8 cellular contexts compared by ENCODE assay signal in genomic region chr15:80059786-80060489, GRCh38. TPM values are rescaled to one million over a fixed set of nuclear protein-coding genes. Genes with fewer than 3 reads are reported as not detected.
A peak's percentile ranks its signal among the peaks of the same experiment; 100 is the strongest.
DNase-seq lines count a peak whose midpoint lies in the region; ATAC-seq, FAIRE-seq and TF ChIP-seq lines count a peak whose summit lies in the region.

No MANE protein-coding gene starts in this region.

- TF ChIP-seq CTCF in bronchial epithelial cell (IDR thresholded peaks at IDR 0.05; ENCODE audit: insufficient read depth, low read length, severe bottlenecking) (no peak), kidney (IDR thresholded peaks at IDR 0.05; ENCODE audit: borderline replicate concordance, extremely low read depth, insufficient read depth) (no peak)

- H3K27me3 ChIP-seq in SJSA1 (replicated peaks) (peaks cover 6% of the 10 kb centered on the region; the same call in 1 of the 2 replicates), bronchial epithelial cell (ENCODE audit: control insufficient read depth, insufficient read depth, low read length) (no peaks in the 10 kb centered on the region)

- peak; percentile 56 for ATAC-seq in GM21381 (IDR thresholded peaks at IDR 0.05; ENCODE audit: unreplicated experiment)

- intact Hi-C loops in kidney (cut with DNase I), result no loop called here

- H3K9me3 ChIP-seq in SJSA1 (replicated peaks), result no peaks in the 10 kb centered on the region
- no peaks in the 10 kb centered on the region for H3K9me3 ChIP-seq in kidney (ENCODE audit: control insufficient read depth in 1 of 2, low read length in 2 of 2)

- in situ Hi-C loops in G401 (cut with HindIII; ENCODE audit: low sequenced_read_pairs), result no loop called here

- DNase-seq in G401 (ENCODE audit: low spot score) (peak; percentile 68), HTR-8/SVneo (ENCODE audit: insufficient read length, low spot score) (peak; percentile 53), SJSA1 (ENCODE audit: low read depth in 1 of 2, low spot score in 2 of 2) (peak; percentile 46 to 57), bronchial epithelial cell (ENCODE audit: low read depth) (no peak), kidney (no peak), NCI-H446 treated with DMSO at 0.1 percent for 48 hours (lab: John Stamatoyannopoulos, UW) (no peak)
- DNase-seq in stimulated activated CD4-positive, alpha-beta T cell treated with anti-CD3 and anti-CD28 coated beads, Interleukin-1b, Interleukin-23, amount 100 ng/mL, for 24 hours (ENCODE audit: low read depth in 4 of 4, low spot score in 1 of 4), result peak in 3 of 4 experiments; percentile 34 to 66 (median 59)

- peak overlapping the region; percentile 94 for H3K4me3 ChIP-seq in SJSA1
- peak overlapping the region; percentile 71 for H3K4me3 ChIP-seq in bronchial epithelial cell (ENCODE audit: low read depth, low read length)
- peak overlapping the region; percentile 88 to 90 for H3K4me3 ChIP-seq in kidney (ENCODE audit: low read length in 2 of 2)

- H3K4me1 ChIP-seq in SJSA1 (replicated peaks) (peaks cover 17% of the 10 kb centered on the region), kidney (ENCODE audit: control insufficient read depth in 1 of 2, insufficient read depth in 1 of 2, low read depth in 1 of 2, low read length in 2 of 2) (peaks cover 7 to 13% of the 10 kb centered on the region in 2 donors)

- peak overlapping the region; percentile 58 to 87 for H3K9ac ChIP-seq in kidney (ENCODE audit: low read length in 2 of 2)

- FAIRE-seq in HTR-8/SVneo (lab: Jason Lieb, UNC), result no peak
- FAIRE-seq in bronchial epithelial cell (lab: Jason Lieb, UNC), result no peak
- FAIRE-seq in kidney (lab: Jason Lieb, UNC), result no peak

- H3K36me3 ChIP-seq in SJSA1 (peaks cover 6% of the 10 kb centered on the region), bronchial epithelial cell (ENCODE audit: control insufficient read depth, insufficient read depth, low read length) (no peaks in the 10 kb centered on the region), kidney (ENCODE audit: control insufficient read depth in 1 of 2, insufficient read depth in 2 of 2, low read length in 2 of 2) (no peaks in the 10 kb centered on the region)

- peak overlapping the region; percentile 84 for H3K27ac ChIP-seq in SJSA1
- H3K27ac ChIP-seq in kidney (ENCODE audit: low read depth in 2 of 2, low read length in 2 of 2), result peak overlapping the region; percentile 89 to 95

RNA-seq across cellular contexts. Expression of gene ZFAND6, which starts 0.5 kb away (rescaled TPM):
- 143 and 196 TPM in 2 replicates for total RNA-seq in G401 (2014; rRNA removed; shearing (Covaris generic))
- 124 and 181 TPM in 2 replicates for total RNA-seq in SJSA1 (2014; rRNA removed; shearing (Covaris generic))
- 186 and 218 TPM in 2 replicates for total RNA-seq in bronchial epithelial cell
- 72.3 TPM for total RNA-seq in kidney
- 85.7 TPM for polyA plus RNA-seq in kidney (ENCODE audit: insufficient read depth, low read depth, low replicate concordance)

Comparison
In these comparisons a context has a peak if more than half of its experiments do, and no peak if none do; other contexts are left out.
1. DNase-seq: peak in G401 (single experiment), HTR-8/SVneo (single experiment), SJSA1 (2 of 2) and stimulated activated CD4-positive, alpha-beta T cell treated with anti-CD3 and anti-CD28 coated beads, Interleukin-1b, Interleukin-23, amount 100 ng/mL, for 24 hours (3 of 4); none in bronchial epithelial cell (single experiment), kidney (single experiment) and NCI-H446 treated with DMSO at 0.1 percent for 48 hours (single experiment).
2. Peak in every context shown above with its lines, with median percentiles within 50 percentile points of each other: H3K4me3 ChIP-seq.